Comparison of ENCODE assay signal across 18 cellular contexts in genomic region chr1:246221390-246222240, GRCh38.
DNase-seq lines count a peak whose midpoint lies in the region; FAIRE-seq and TF ChIP-seq lines count a peak whose summit lies in the region.
"Had no signal": no experiment of that assay in that cellular context is flagged by ENCODE, and none has a peak within 500 bp of the region (broad histone marks: within the 10 kb centered on the region; RNA-seq: fewer than 3 reads in every experiment).

No MANE protein-coding gene starts in this region.

- H4K8ac ChIP-seq in H1 (ENCODE audit: extremely low read depth, insufficient read depth, low read length) (no peak overlapping the region), trophoblast cell (ENCODE audit: low read depth, low read length) (no peak overlapping the region)

- H3K18ac ChIP-seq in H1 (ENCODE audit: extremely low read depth, low read length) (no peak overlapping the region), trophoblast cell (ENCODE audit: low read length) (peak overlapping the region; percentile 88)

- H3K23ac ChIP-seq in H1 (ENCODE audit: insufficient read length), result no peak overlapping the region
- H3K23ac ChIP-seq in trophoblast cell (ENCODE audit: low read length), result no peak overlapping the region

- no peak for TF ChIP-seq CTCF in H1 (IDR thresholded peaks at IDR 0.05; ENCODE audit: control extremely low read depth in 1 of 3, insufficient read depth in 1 of 3, low read depth in 1 of 3, low read length in 3 of 3)

- DNase-seq in HT1080 (ENCODE audit: low read depth), result peak; percentile 95
- DNase-seq in H1 (ENCODE audit: low read depth in 1 of 2, low spot score in 2 of 2), result no peak
- DNase-seq in trophoblast cell, result no peak
- no peak for DNase-seq in activated naive CD4-positive, alpha-beta T cell treated with Interleukin-2 at 50 U/mL for 16 hours
- no peak for DNase-seq in activated naive CD4-positive, alpha-beta T cell treated with anti-CD3 and anti-CD28 coated beads, Interleukin-2, amount 10 ng/mL, durations not matched to agents 7 days and 5 days
- DNase-seq in superior temporal gyrus (ENCODE audit: extremely low spot score), result no peak
- DNase-seq: CD4-positive, alpha-beta memory T cell; EL; H9; KG1; MV-4-11; NCI-H1694 treated with DMSO at 0.1 percent for 48 hours; NK-92 treated with Interleukin-12 subunit alpha and Interleukin-12 subunit beta, amount 100 ng/mL, for 24 hours; Right ventricle myocardium superior had no signal

- peaks cover 21% of the 10 kb centered on the region for H3K9me3 ChIP-seq in BLaER1
- peaks cover 8 to 10% of the 10 kb centered on the region in 2 experiments; a peak in 3 of 4 replicates for H3K9me3 ChIP-seq in H1 (ENCODE audit: insufficient read depth in 2 of 2, low read depth in 1 of 2, low read length in 1 of 2)
- peaks cover 14% of the 10 kb centered on the region for H3K9me3 ChIP-seq in trophoblast cell (ENCODE audit: insufficient read depth, low read depth, low read length)
- H3K9me3 ChIP-seq: A549 had no signal

- no peak overlapping the region for H3K4me3 Mint-ChIP-seq in activated naive CD4-positive, alpha-beta T cell treated with anti-CD3 and anti-CD28 coated beads, Interleukin-2, amount 10 ng/mL, durations not matched to agents 7 days and 5 days
- H3K4me3 Mint-ChIP-seq: CD4-positive, alpha-beta memory T cell; H9 had no signal

- no peak overlapping the region for H3K27ac ChIP-seq in BLaER1
- no peak overlapping the region for H3K27ac ChIP-seq in H1 (ENCODE audit: low read depth, low read length)
- H3K27ac ChIP-seq in trophoblast cell (ENCODE audit: low read depth, low read length), result no peak overlapping the region
- H3K27ac ChIP-seq: A549 had no signal

- no peak for TF ChIP-seq EP300 in H1 (IDR thresholded peaks at IDR 0.05; ENCODE audit: borderline replicate concordance in 1 of 2, low read depth in 2 of 2, low read length in 2 of 2)

- CTCF ChIA-PET in H1 (lab: Charles Lee; ENCODE audit: partially characterized antibody), result interaction anchor here (0.7 to 1.1 kb wide), 3 partner anchors 40 to 134 kb away, joined by 3 to 4 read pairs (median 3); no protein-coding TSS in a partner anchor
- CTCF ChIA-PET in activated naive CD4-positive, alpha-beta T cell treated with anti-CD3 and anti-CD28 coated beads, Interleukin-2, amount 10 ng/mL, durations not matched to agents 7 days and 5 days (lab: Charles Lee), result no interaction called here

- H3K36me3 ChIP-seq in BLaER1, result peaks cover 15% of the 10 kb centered on the region
- no peaks in the 10 kb centered on the region for H3K36me3 ChIP-seq in H1 (ENCODE audit: control insufficient read depth in 2 of 4, insufficient read depth in 4 of 4, low read length in 3 of 4)
- H3K36me3 ChIP-seq in trophoblast cell (ENCODE audit: control insufficient read depth in 1 of 2, insufficient read depth in 2 of 2, low read length in 2 of 2), result peaks cover 3 to 9% of the 10 kb centered on the region in 2 experiments

- H3K4me3 ChIP-seq in BLaER1 (0 out of 2 replicates have a peak overlapping the region, but pooled peaks have one; percentile 1), H1 (ENCODE audit: extremely low read depth in 1 of 4, insufficient read depth in 2 of 4, low read depth in 3 of 4, low read length in 4 of 4) (no peak overlapping the region), trophoblast cell (ENCODE audit: low read depth, low read length) (no peak overlapping the region)
- H3K4me3 ChIP-seq: A549 had no signal

- peaks cover 11% of the 10 kb centered on the region for H3K9me3 Mint-ChIP-seq in activated naive CD4-positive, alpha-beta T cell treated with anti-CD3 and anti-CD28 coated beads, Interleukin-2, amount 10 ng/mL, durations not matched to agents 7 days and 5 days

- H3K4ac ChIP-seq in H1 (replicated peaks; ENCODE audit: insufficient read length, low read depth, low read length), result no peak overlapping the region
- H3K4ac ChIP-seq in trophoblast cell (ENCODE audit: low read depth, low read length), result peak overlapping the region; percentile 12

- H3K4me1 ChIP-seq in BLaER1, result peaks cover 25% of the 10 kb centered on the region
- peaks cover 0 to 7% (median 4%) of the 10 kb centered on the region in 4 experiments; a peak in 5 of 7 replicates for H3K4me1 ChIP-seq in H1 (replicated peaks in 1 of 4; ENCODE audit: control insufficient read depth in 3 of 4, insufficient read depth in 4 of 4, low read length in 3 of 4)
- peaks cover 5 to 8% of the 10 kb centered on the region in 2 experiments for H3K4me1 ChIP-seq in trophoblast cell (ENCODE audit: control insufficient read depth in 1 of 2, insufficient read depth in 2 of 2, low read length in 2 of 2)
- H3K4me1 ChIP-seq: A549 had no signal

- no peak overlapping the region for H3K56ac ChIP-seq in H1 (replicated peaks; ENCODE audit: insufficient read length, low read depth, low read length)

- H2BK120ac ChIP-seq in H1 (replicated peaks; ENCODE audit: low read depth, low read length) (no peak overlapping the region), trophoblast cell (ENCODE audit: insufficient read depth, low read length, poor library complexity) (no peak overlapping the region)

- H3K27me3 ChIP-seq in BLaER1 (no peaks in the 10 kb centered on the region), H1 (replicated peaks in 1 of 4; ENCODE audit: control insufficient read depth in 3 of 4, extremely low read depth in 1 of 4, insufficient read depth in 3 of 4, low read length in 3 of 4) (no peaks in the 10 kb centered on the region), trophoblast cell (ENCODE audit: insufficient read depth, low read length) (no peaks in the 10 kb centered on the region)

- H3K36me3 Mint-ChIP-seq in activated naive CD4-positive, alpha-beta T cell treated with anti-CD3 and anti-CD28 coated beads, Interleukin-2, amount 10 ng/mL, durations not matched to agents 7 days and 5 days, result peaks cover 1% of the 10 kb centered on the region

- no peak overlapping the region for H3K27ac Mint-ChIP-seq in activated naive CD4-positive, alpha-beta T cell treated with anti-CD3 and anti-CD28 coated beads, Interleukin-2, amount 10 ng/mL, durations not matched to agents 7 days and 5 days
- H3K27ac Mint-ChIP-seq: CD4-positive, alpha-beta memory T cell; H9 had no signal

- no peak for TF ChIP-seq POLR2A in H1 (IDR thresholded peaks at IDR 0.05; ENCODE audit: control extremely low read depth in 1 of 2, low read depth in 2 of 2, low read length in 2 of 2)

- POLR2A ChIA-PET in H1 (lab: Charles Lee; ENCODE audit: partially characterized antibody), result no interaction called here

- H3K27me3 Mint-ChIP-seq in activated naive CD4-positive, alpha-beta T cell treated with anti-CD3 and anti-CD28 coated beads, Interleukin-2, amount 10 ng/mL, durations not matched to agents 7 days and 5 days, result no peaks in the 10 kb centered on the region
- H3K27me3 Mint-ChIP-seq: CD4-positive, alpha-beta memory T cell had no signal

- no peaks in the 10 kb centered on the region; the same call in 1 of the 2 replicates for H3K23me2 ChIP-seq in H1 (ENCODE audit: low read depth, low read length)

- H4K20me1 ChIP-seq in BLaER1 (peaks cover 4% of the 10 kb centered on the region; the same call in 1 of the 2 replicates), H1 (replicated peaks in 1 of 2; ENCODE audit: control insufficient read depth in 1 of 2, insufficient read depth in 2 of 2, low read length in 2 of 2) (no peaks in the 10 kb centered on the region)

- H3K79me1 ChIP-seq in H1 (ENCODE audit: low read depth, low read length) (no peaks in the 10 kb centered on the region; the same call in 1 of the 2 replicates), trophoblast cell (ENCODE audit: low read length) (peaks cover 4% of the 10 kb centered on the region)

- 96% methylated on average over 15 of the region's 16 CpGs; no CpG with 5 or more reads in 1 of the 2 experiments for WGBS in H1 (ENCODE audit: extremely low coverage in 1 of 2, insufficient coverage in 1 of 2, insufficient read length in 1 of 2, insufficient replicate concordance in 2 of 2, low coverage in 1 of 2, low lambda C conversion rate in 2 of 2, missing lambda C conversion rate in 1 of 2), 2 experiments
- no CpG with 5 or more reads among the region's 16 CpGs for WGBS in trophoblast cell (ENCODE audit: extremely low coverage, insufficient coverage, insufficient read length)

- H3K79me2 ChIP-seq in H1 (ENCODE audit: control insufficient read depth in 1 of 2, insufficient read depth in 2 of 2, low read length in 2 of 2), result no peaks in the 10 kb centered on the region
- H3K79me2 ChIP-seq in trophoblast cell (ENCODE audit: control insufficient read depth, insufficient read depth, low read length, poor library complexity), result no peaks in the 10 kb centered on the region

- H4K91ac ChIP-seq in H1 (replicated peaks; ENCODE audit: insufficient read length, low read length) (peak overlapping the region; percentile 19), trophoblast cell (ENCODE audit: low read depth, low read length) (peak overlapping the region; percentile 32)

- no peak overlapping the region for H3K4me2 ChIP-seq in BLaER1
- H3K4me2 ChIP-seq in H1 (ENCODE audit: insufficient read depth in 1 of 2, low read depth in 2 of 2, low read length in 2 of 2), result no peak overlapping the region
- no peak overlapping the region for H3K4me2 ChIP-seq in trophoblast cell (ENCODE audit: low read length)
- H3K4me2 ChIP-seq: A549 had no signal

- H4K5ac ChIP-seq in H1 (ENCODE audit: insufficient read length, low read depth, low read length), result no peak overlapping the region

- H2AFZ ChIP-seq in H1 (ENCODE audit: low read length), result no peak overlapping the region
- H2AFZ ChIP-seq in trophoblast cell (ENCODE audit: insufficient read depth, low read length, poor library complexity), result no peak overlapping the region

- H4K12ac ChIP-seq in trophoblast cell (ENCODE audit: low read depth, low read length), result no peak overlapping the region

- FAIRE-seq in H1 (lab: Jason Lieb, UNC), result no peak
- FAIRE-seq: A549, GM12892, RCC 7860 had no signal

- H3K14ac ChIP-seq in H1 (ENCODE audit: insufficient read length), result no peak overlapping the region
- no peak overlapping the region for H3K14ac ChIP-seq in trophoblast cell (ENCODE audit: low read length)

- H3K9ac ChIP-seq in BLaER1 (no peak overlapping the region), H1 (replicated peaks in 1 of 4; ENCODE audit: extremely low read depth in 1 of 4, low read depth in 3 of 4, low read length in 3 of 4) (no peak overlapping the region), trophoblast cell (ENCODE audit: low read length) (no peak overlapping the region)

- no peak overlapping the region for H2BK12ac ChIP-seq in H1 (ENCODE audit: low read depth, low read length)
- peak overlapping the region; percentile 43 for H2BK12ac ChIP-seq in trophoblast cell (ENCODE audit: low read length)

- TF ChIP-seq RAD21 in H1 (IDR thresholded peaks at IDR 0.05 in 1 of 2, conservative IDR thresholded peaks at IDR 0.05 in 1 of 2; ENCODE audit: low read depth in 2 of 2, low read length in 2 of 2), result no peak

- H3K4me1 Mint-ChIP-seq in activated naive CD4-positive, alpha-beta T cell treated with anti-CD3 and anti-CD28 coated beads, Interleukin-2, amount 10 ng/mL, durations not matched to agents 7 days and 5 days, result no peaks in the 10 kb centered on the region

- no peak overlapping the region for H2BK20ac ChIP-seq in H1 (ENCODE audit: low read length)

- H2AK5ac ChIP-seq in H1 (ENCODE audit: low read depth, low read length) (no peak overlapping the region), trophoblast cell (ENCODE audit: low read length) (no peak overlapping the region)

- no peak overlapping the region for H2BK15ac ChIP-seq in H1 (ENCODE audit: low read length)

- H2BK5ac ChIP-seq in H1 (ENCODE audit: low read depth, low read length) (no peak overlapping the region), trophoblast cell (ENCODE audit: low read depth, low read length, poor library complexity) (no peak overlapping the region)
